ENCODE assay signal across 1 cellular context in the genomic region with DNA sequence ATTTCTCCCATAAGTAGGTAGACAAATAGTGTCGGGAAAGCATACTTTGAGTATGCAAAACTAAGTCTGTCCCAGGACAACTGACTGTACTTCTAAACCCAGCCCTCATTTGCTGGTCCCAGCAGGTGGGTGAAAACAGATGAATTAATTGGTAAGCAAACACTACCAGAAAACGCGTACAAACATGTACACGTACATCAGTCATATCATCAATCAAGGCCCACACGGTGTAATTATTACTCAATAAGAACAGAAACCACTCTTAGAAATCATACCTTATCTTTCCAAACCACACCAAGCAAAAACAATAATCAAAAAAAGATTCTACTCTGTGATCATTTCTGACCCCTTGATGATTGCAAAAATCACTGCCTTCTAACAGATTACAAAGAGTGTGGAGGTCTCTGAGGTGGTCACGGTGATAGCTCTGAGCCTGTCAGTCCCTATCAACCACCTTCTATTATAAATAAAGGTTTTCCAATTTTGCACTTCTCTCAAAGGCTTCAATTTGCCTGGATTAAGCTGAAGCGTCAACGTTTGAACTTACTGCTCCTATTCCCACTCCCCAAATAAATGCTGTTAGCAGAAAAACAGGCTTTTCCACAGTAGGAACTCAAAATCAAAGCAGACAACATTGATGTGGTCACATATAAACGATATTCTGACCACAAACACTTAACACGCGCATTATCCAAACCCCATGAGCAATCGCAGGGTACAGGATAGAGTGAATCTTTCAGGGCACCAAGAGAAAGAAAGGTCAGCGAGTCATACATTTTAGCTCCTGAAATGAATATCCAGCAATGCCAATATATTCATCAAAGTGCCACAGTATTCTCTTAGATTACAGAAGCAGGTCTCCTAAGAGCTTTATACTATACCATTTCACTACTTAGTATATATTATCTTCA.
TF ChIP-seq lines count a peak whose summit lies in the region.

No MANE protein-coding gene starts in this region.

TF ChIP-seq in HCT116, 20 proteins besides CTCF, POLR2A, EP300 and RAD21 (continued from another document):
- TF ChIP-seq, protein P1, sequence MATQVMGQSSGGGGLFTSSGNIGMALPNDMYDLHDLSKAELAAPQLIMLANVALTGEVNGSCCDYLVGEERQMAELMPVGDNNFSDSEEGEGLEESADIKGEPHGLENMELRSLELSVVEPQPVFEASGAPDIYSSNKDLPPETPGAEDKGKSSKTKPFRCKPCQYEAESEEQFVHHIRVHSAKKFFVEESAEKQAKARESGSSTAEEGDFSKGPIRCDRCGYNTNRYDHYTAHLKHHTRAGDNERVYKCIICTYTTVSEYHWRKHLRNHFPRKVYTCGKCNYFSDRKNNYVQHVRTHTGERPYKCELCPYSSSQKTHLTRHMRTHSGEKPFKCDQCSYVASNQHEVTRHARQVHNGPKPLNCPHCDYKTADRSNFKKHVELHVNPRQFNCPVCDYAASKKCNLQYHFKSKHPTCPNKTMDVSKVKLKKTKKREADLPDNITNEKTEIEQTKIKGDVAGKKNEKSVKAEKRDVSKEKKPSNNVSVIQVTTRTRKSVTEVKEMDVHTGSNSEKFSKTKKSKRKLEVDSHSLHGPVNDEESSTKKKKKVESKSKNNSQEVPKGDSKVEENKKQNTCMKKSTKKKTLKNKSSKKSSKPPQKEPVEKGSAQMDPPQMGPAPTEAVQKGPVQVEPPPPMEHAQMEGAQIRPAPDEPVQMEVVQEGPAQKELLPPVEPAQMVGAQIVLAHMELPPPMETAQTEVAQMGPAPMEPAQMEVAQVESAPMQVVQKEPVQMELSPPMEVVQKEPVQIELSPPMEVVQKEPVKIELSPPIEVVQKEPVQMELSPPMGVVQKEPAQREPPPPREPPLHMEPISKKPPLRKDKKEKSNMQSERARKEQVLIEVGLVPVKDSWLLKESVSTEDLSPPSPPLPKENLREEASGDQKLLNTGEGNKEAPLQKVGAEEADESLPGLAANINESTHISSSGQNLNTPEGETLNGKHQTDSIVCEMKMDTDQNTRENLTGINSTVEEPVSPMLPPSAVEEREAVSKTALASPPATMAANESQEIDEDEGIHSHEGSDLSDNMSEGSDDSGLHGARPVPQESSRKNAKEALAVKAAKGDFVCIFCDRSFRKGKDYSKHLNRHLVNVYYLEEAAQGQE (IDR thresholded peaks at IDR 0.05; ENCODE audit: low read depth), result no peak
- TF ChIP-seq ZFX (IDR thresholded peaks at IDR 0.05), result no peak
- TF ChIP-seq EZH2 (IDR thresholded peaks at IDR 0.05), result no peak
- TF ChIP-seq TCF7L2 (IDR thresholded peaks at IDR 0.05; ENCODE audit: borderline replicate concordance, extremely low read depth, insufficient read depth, insufficient read length), result no peak
- TF ChIP-seq YY1 (IDR thresholded peaks at IDR 0.05; ENCODE audit: extremely low read depth, insufficient replicate concordance, low read depth, low read length), result no peak
